Comparison of ENCODE assay signal across 17 cellular contexts in the genomic region with DNA sequence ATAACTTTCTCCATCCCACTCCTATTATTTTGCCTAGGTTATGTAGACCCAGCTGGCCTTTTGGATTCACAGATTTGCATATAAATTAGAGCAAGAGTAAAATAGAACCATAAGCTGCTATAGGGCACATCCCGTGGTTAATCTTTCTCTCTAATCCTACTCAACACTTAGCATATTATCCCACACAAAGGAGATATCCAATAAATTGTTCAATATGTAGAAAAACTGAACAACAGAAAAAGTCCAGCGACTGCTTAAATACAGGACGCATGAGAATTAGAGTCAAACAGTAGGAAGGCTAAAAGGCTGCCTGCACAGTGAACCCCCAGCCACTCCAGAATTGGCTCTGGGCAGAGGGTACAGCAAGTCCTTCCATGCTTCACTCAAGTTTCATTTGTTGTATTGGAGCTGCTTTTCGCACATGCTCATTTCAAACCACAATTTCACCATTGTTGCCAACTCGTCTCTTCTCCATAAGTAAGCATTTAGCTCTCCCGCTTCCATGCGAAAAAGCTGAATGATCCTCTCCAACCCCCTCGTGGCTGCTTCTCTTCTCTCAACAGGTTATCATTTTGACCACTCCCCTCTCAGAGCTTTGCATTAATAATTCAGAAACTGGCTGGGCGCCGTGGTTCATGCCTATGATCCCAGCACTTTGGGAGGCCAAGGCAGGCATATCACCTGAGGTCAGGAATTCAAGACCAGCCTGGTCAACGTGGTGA.
"Had no signal": no experiment of that assay in that cellular context is flagged by ENCODE, and none has a peak within 500 bp of the region (broad histone marks: within the 10 kb centered on the region; RNA-seq: fewer than 3 reads in every experiment).

No MANE protein-coding gene starts in this region.

- H3K27ac ChIP-seq: brain microvascular endothelial cell, esophagus squamous epithelium, thoracic aorta, uterus had no signal

- H3K27ac Mint-ChIP-seq: activated CD8-positive, alpha-beta memory T cell treated with anti-CD3 and anti-CD28 coated beads, Interleukin-2, amount 10 ng/mL, durations not matched to agents 7 days and 5 days; activated naive CD8-positive, alpha-beta T cell had no signal

- H3K9me3 Mint-ChIP-seq: activated T-cell treated with anti-CD3 and anti-CD28 coated beads, Interleukin-2, amount 50 U/mL, for 4 hours; nephron; stimulated activated naive CD8-positive, alpha-beta T cell treated with anti-CD3 and anti-CD28 coated beads, Interleukin-15, amount 100 ng/mL, for 72 hours had no signal

- ATAC-seq: activated CD4-positive, CD25-positive, alpha-beta regulatory T cell treated with anti-CD3 and anti-CD28 coated beads, Interleukin-2, amount 50 U/mL, for 24 hours; activated CD8-positive, alpha-beta memory T cell treated with anti-CD3 and anti-CD28 coated beads, Interleukin-2, amount 10 ng/mL, durations not matched to agents 7 days and 5 days; activated T-cell treated with anti-CD3 and anti-CD28 coated beads, Interleukin-2, amount 50 U/mL, for 4 hours; stimulated activated naive CD8-positive, alpha-beta T cell treated with anti-CD3 and anti-CD28 coated beads, Interleukin-15, amount 100 ng/mL, for 72 hours had no signal

- H3K36me3 Mint-ChIP-seq: activated naive CD8-positive, alpha-beta T cell had no signal

- H3K27me3 ChIP-seq: brain microvascular endothelial cell, esophagus squamous epithelium, uterus had no signal

- H3K4me3 ChIP-seq: esophagus squamous epithelium, thoracic aorta, uterus had no signal

- H3K27me3 Mint-ChIP-seq: activated CD8-positive, alpha-beta memory T cell treated with anti-CD3 and anti-CD28 coated beads, Interleukin-2, amount 10 ng/mL, durations not matched to agents 7 days and 5 days; activated naive CD8-positive, alpha-beta T cell; stimulated activated naive CD8-positive, alpha-beta T cell treated with anti-CD3 and anti-CD28 coated beads, Interleukin-15, amount 100 ng/mL, for 72 hours had no signal

- FAIRE-seq: islet of Langerhans had no signal

- DNase-seq: activated CD4-positive, alpha-beta T cell treated with anti-CD3 and anti-CD28 coated beads, Interleukin-2, amount 50 U/mL, for 48 hours; activated CD8-positive, alpha-beta memory T cell treated with anti-CD3 and anti-CD28 coated beads, Interleukin-2, amount 10 ng/mL, durations not matched to agents 7 days and 5 days; activated effector memory CD4-positive, alpha-beta T cell treated with anti-CD3 and anti-CD28 coated beads, Interleukin-2, amount 50 U/mL, for 16 hours; activated T-cell treated with anti-CD3 and anti-CD28 coated beads, Interleukin-2, amount 50 U/mL, for 4 hours; amygdala; brain microvascular endothelial cell; esophagus squamous epithelium; foreskin fibroblast; glutamatergic neuron; stimulated activated CD4-positive, alpha-beta T cell treated with anti-CD3 and anti-CD28 coated beads, Interleukin-4, amount 100 ng/mL, for 4 hours; stimulated activated naive CD8-positive, alpha-beta T cell treated with anti-CD3 and anti-CD28 coated beads, Interleukin-15, amount 100 ng/mL, for 72 hours; uterus had no signal

- H3K36me3 ChIP-seq: brain microvascular endothelial cell, esophagus squamous epithelium, thoracic aorta, uterus had no signal

- H3K9me3 ChIP-seq: esophagus squamous epithelium, thoracic aorta, uterus had no signal

- H3K4me1 ChIP-seq: uterus had no signal

- H3K4me3 Mint-ChIP-seq: activated CD8-positive, alpha-beta memory T cell treated with anti-CD3 and anti-CD28 coated beads, Interleukin-2, amount 10 ng/mL, durations not matched to agents 7 days and 5 days; activated naive CD8-positive, alpha-beta T cell; activated T-cell treated with anti-CD3 and anti-CD28 coated beads, Interleukin-2, amount 50 U/mL, for 4 hours; nephron; stimulated activated naive CD8-positive, alpha-beta T cell treated with anti-CD3 and anti-CD28 coated beads, Interleukin-15, amount 100 ng/mL, for 72 hours had no signal
